10 cellular contexts compared by ENCODE assay signal in the genomic region with DNA sequence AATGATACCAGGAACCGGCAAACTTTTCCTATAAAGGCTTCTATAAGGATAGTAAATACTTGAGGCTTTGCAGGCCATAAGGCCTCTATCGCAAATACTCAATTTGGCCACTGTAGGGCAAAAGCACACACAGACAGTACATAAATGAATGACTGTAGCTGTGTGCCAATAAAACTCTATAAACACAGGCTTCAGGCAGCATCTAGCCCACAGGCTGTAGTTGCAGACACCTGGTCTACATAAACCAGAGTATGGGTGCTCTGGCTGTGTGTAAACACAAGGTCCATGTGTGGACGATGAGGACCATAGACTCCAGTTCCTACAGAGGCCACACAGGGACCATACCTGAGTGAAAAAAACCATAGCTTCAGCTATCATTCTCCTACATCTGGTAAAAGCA. TPM values are rescaled to one million over a fixed set of nuclear protein-coding genes. Genes with fewer than 3 reads are reported as not detected.
DNase-seq lines count a peak whose midpoint lies in the region; ATAC-seq, FAIRE-seq and TF ChIP-seq lines count a peak whose summit lies in the region.
"Had no signal": no experiment of that assay in that cellular context is flagged by ENCODE, and none has a peak within 500 bp of the region (broad histone marks: within the 10 kb centered on the region; RNA-seq: fewer than 3 reads in every experiment).

No MANE protein-coding gene starts in this region.

- peaks cover 55 to 93% of the 10 kb centered on the region in 2 experiments for H3K36me3 ChIP-seq in HepG2 (replicated peaks in 1 of 2; ENCODE audit: control insufficient read depth in 1 of 2, insufficient read depth in 2 of 2, low read length in 2 of 2)
- peaks cover 6% of the 10 kb centered on the region for H3K36me3 ChIP-seq in thoracic aorta

- peak overlapping the region; percentile 10 for H3K27ac Mint-ChIP-seq in activated CD4-positive, alpha-beta memory T cell treated with anti-CD3 and anti-CD28 coated beads, Interleukin-2, amount 10 ng/mL, durations not matched to agents 7 days and 5 days
- no peak overlapping the region for H3K27ac Mint-ChIP-seq in activated CD4-positive, alpha-beta memory T cell treated with anti-CD3 and anti-CD28 coated beads for 36 hours
- peak overlapping the region in 1 of 2 donors; percentile 7 for H3K27ac Mint-ChIP-seq in stimulated activated naive CD8-positive, alpha-beta T cell treated with anti-CD3 and anti-CD28 coated beads, Interleukin-15, amount 100 ng/mL, for 72 hours

- no peak overlapping the region for H2AFZ ChIP-seq in HepG2 (ENCODE audit: low read length)

- no peak overlapping the region for H3K4me3 Mint-ChIP-seq in activated CD4-positive, alpha-beta memory T cell treated with anti-CD3 and anti-CD28 coated beads, Interleukin-2, amount 10 ng/mL, durations not matched to agents 7 days and 5 days
- H3K4me3 Mint-ChIP-seq in activated CD4-positive, alpha-beta memory T cell treated with anti-CD3 and anti-CD28 coated beads for 36 hours: no peak overlapping the region
- no peak overlapping the region for H3K4me3 Mint-ChIP-seq in stimulated activated naive CD8-positive, alpha-beta T cell treated with anti-CD3 and anti-CD28 coated beads, Interleukin-15, amount 100 ng/mL, for 72 hours

- H3K9me3 Mint-ChIP-seq in activated CD4-positive, alpha-beta memory T cell treated with anti-CD3 and anti-CD28 coated beads, Interleukin-2, amount 10 ng/mL, durations not matched to agents 7 days and 5 days: no peaks in the 10 kb centered on the region
- no peaks in the 10 kb centered on the region for H3K9me3 Mint-ChIP-seq in activated CD4-positive, alpha-beta memory T cell treated with anti-CD3 and anti-CD28 coated beads for 36 hours
- H3K9me3 Mint-ChIP-seq in stimulated activated naive CD8-positive, alpha-beta T cell treated with anti-CD3 and anti-CD28 coated beads, Interleukin-15, amount 100 ng/mL, for 72 hours: no peaks in the 10 kb centered on the region

- no peak for TF ChIP-seq RAD21 in HepG2 (CRISPR knock-in tag; IDR thresholded peaks at IDR 0.05)

- in situ Hi-C loops in HepG2 (cut with HindIII; ENCODE audit: extremely low pct_ligation_motif_present, low pct_unique_long_range_greater_than_20kb): no loop called here

- no peak for DNase-seq in activated CD4-positive, alpha-beta memory T cell treated with anti-CD3 and anti-CD28 coated beads, Interleukin-2, amount 10 ng/mL, durations not matched to agents 7 days and 5 days
- DNase-seq in activated CD4-positive, alpha-beta memory T cell treated with anti-CD3 and anti-CD28 coated beads for 36 hours: no peak
- DNase-seq in amniotic epithelial cell (ENCODE audit: low read depth) (peak; percentile 75), HepG2 (ENCODE audit: low spot score) (no peak), thoracic aorta (ENCODE audit: low spot score) (no peak), ecto neural progenitor cell (ENCODE audit: low spot score) (no peak)
- DNase-seq in stimulated activated naive CD8-positive, alpha-beta T cell treated with anti-CD3 and anti-CD28 coated beads, Interleukin-15, amount 100 ng/mL, for 72 hours: no peak
- no peak for DNase-seq in activated CD4-positive, alpha-beta T cell treated with anti-CD3 and anti-CD28 coated beads, Interleukin-2, amount 50 U/mL, for 4 hours
- DNase-seq: NCI-H1694 treated with DMSO at 0.1 percent for 48 hours; stimulated activated CD8-positive, alpha-beta memory T cell treated with anti-CD3 and anti-CD28 coated beads, Interleukin-4, amount 100 ng/mL, for 48 hours had no signal

- H3K4me2 ChIP-seq in HepG2 (ENCODE audit: low read depth, low read length): no peak overlapping the region

- H3K27ac ChIP-seq in HepG2 (ENCODE audit: extremely low read length, insufficient read depth, low read length) (no peak overlapping the region), thoracic aorta (peak overlapping the region; percentile 57 to 69)

- TF ChIP-seq POLR2A in HepG2 (IDR thresholded peaks at IDR 0.05; ENCODE audit: insufficient read depth in 1 of 2, low read depth in 2 of 2, low read length in 2 of 2): 0 out of 4 replicates have a peak, but pooled peaks of 1 of the 2 experiments have one; percentile 22

- H3K27me3 ChIP-seq in HepG2 (ENCODE audit: control insufficient read depth in 1 of 2, insufficient read depth in 2 of 2, low read length in 2 of 2) (no peaks in the 10 kb centered on the region), thoracic aorta (replicated peaks; ENCODE audit: insufficient read depth) (no peaks in the 10 kb centered on the region)

- CTCF ChIA-PET in activated CD4-positive, alpha-beta memory T cell treated with anti-CD3 and anti-CD28 coated beads, Interleukin-2, amount 10 ng/mL, durations not matched to agents 7 days and 5 days (lab: Charles Lee): interaction anchor here (0.8 kb wide), 1 partner anchor 12 kb away, joined by 3 read pairs; no protein-coding TSS in a partner anchor
- CTCF ChIA-PET in activated CD4-positive, alpha-beta memory T cell treated with anti-CD3 and anti-CD28 coated beads for 36 hours (lab: Charles Lee): interaction anchor here (1.2 to 2.2 kb wide), 2 partner anchors 80 to 360 kb away, joined by 3 to 11 read pairs; no protein-coding TSS in a partner anchor
- CTCF ChIA-PET in HepG2 (lab: Yijun Ruan, JAX; ENCODE audit: low intra/inter-chr PET ratio, low total read pairs): interaction anchor here (0.6 to 1.1 kb wide), 3 partner anchors 9 to 80 kb away, joined by 3 to 5 read pairs (median 3); no protein-coding TSS in a partner anchor

- H3K79me2 ChIP-seq in HepG2 (ENCODE audit: insufficient read depth, low read length): peaks cover 85% of the 10 kb centered on the region

- peaks cover 56% of the 10 kb centered on the region for H3K36me3 Mint-ChIP-seq in activated CD4-positive, alpha-beta memory T cell treated with anti-CD3 and anti-CD28 coated beads, Interleukin-2, amount 10 ng/mL, durations not matched to agents 7 days and 5 days (ENCODE audit: low read depth)
- peaks cover 24% of the 10 kb centered on the region for H3K36me3 Mint-ChIP-seq in activated CD4-positive, alpha-beta memory T cell treated with anti-CD3 and anti-CD28 coated beads for 36 hours

- no TSS peak for BruUV-seq in HepG2 (replicated peaks; lab: Mats Ljungman, UMichigan)

- no peak for FAIRE-seq in HepG2 (lab: Jason Lieb, UNC)

- 88% methylated on average over 3 of the region's 3 CpGs for WGBS in HepG2 (ENCODE audit: low lambda C conversion rate)

- H3K4me1 Mint-ChIP-seq in activated CD4-positive, alpha-beta memory T cell treated with anti-CD3 and anti-CD28 coated beads, Interleukin-2, amount 10 ng/mL, durations not matched to agents 7 days and 5 days: peaks cover 29% of the 10 kb centered on the region
- peaks cover 16% of the 10 kb centered on the region for H3K4me1 Mint-ChIP-seq in activated CD4-positive, alpha-beta memory T cell treated with anti-CD3 and anti-CD28 coated beads for 36 hours (ENCODE audit: low read depth)
- H3K4me1 Mint-ChIP-seq in stimulated activated naive CD8-positive, alpha-beta T cell treated with anti-CD3 and anti-CD28 coated beads, Interleukin-15, amount 100 ng/mL, for 72 hours: peaks cover 43% of the 10 kb centered on the region

- no peak overlapping the region for H3K9ac ChIP-seq in HepG2 (ENCODE audit: insufficient read depth, low read depth, low read length)

- TF ChIP-seq EP300 in HepG2 (IDR thresholded peaks at IDR 0.05; ENCODE audit: low read depth in 2 of 2, low read length in 2 of 2) (no peak), HepG2 (CRISPR knock-in tag; IDR thresholded peaks at IDR 0.05; ENCODE audit: borderline replicate concordance) (no peak)

- H3K27me3 Mint-ChIP-seq in activated CD4-positive, alpha-beta memory T cell treated with anti-CD3 and anti-CD28 coated beads, Interleukin-2, amount 10 ng/mL, durations not matched to agents 7 days and 5 days: no peaks in the 10 kb centered on the region
- no peaks in the 10 kb centered on the region for H3K27me3 Mint-ChIP-seq in activated CD4-positive, alpha-beta memory T cell treated with anti-CD3 and anti-CD28 coated beads for 36 hours
- no peaks in the 10 kb centered on the region for H3K27me3 Mint-ChIP-seq in stimulated activated naive CD8-positive, alpha-beta T cell treated with anti-CD3 and anti-CD28 coated beads, Interleukin-15, amount 100 ng/mL, for 72 hours

- POLR2A ChIA-PET in activated CD4-positive, alpha-beta memory T cell treated with anti-CD3 and anti-CD28 coated beads, Interleukin-2, amount 10 ng/mL, durations not matched to agents 7 days and 5 days (lab: Charles Lee): interaction anchor here (1.7 kb wide), 1 partner anchor 30 kb away, joined by 4 read pairs; no protein-coding TSS in a partner anchor
- POLR2A ChIA-PET in activated CD4-positive, alpha-beta memory T cell treated with anti-CD3 and anti-CD28 coated beads for 36 hours (lab: Charles Lee): no interaction called here
- POLR2A ChIA-PET in HepG2 (lab: Yijun Ruan, JAX): interaction anchor here (5.6 kb wide), 1 partner anchor 54 kb away, joined by 47 read pairs; a partner anchor contains a TSS

- intact Hi-C loops in activated CD4-positive, alpha-beta memory T cell treated with anti-CD3 and anti-CD28 coated beads for 36 hours (cut with micrococcal nuclease): no loop called here
- intact Hi-C loops in HepG2 (cut with micrococcal nuclease; ENCODE audit: unreplicated experiment): loop anchor here (2.0 kb wide), 1 partner anchor 17 kb away; no protein-coding TSS in a partner anchor

- peaks cover 63% of the 10 kb centered on the region for H4K20me1 ChIP-seq in HepG2 (ENCODE audit: insufficient read depth, low read length)

- H3K4me1 ChIP-seq in HepG2 (ENCODE audit: insufficient read depth, low read length) (peaks cover 28% of the 10 kb centered on the region), thoracic aorta (ENCODE audit: control insufficient read depth in 1 of 2, low read depth in 2 of 2) (peaks cover 16 to 29% of the 10 kb centered on the region in 2 donors)

- TF ChIP-seq CTCF in HepG2 (CRISPR knock-in tag; IDR thresholded peaks at IDR 0.05) (no peak), thoracic aorta (IDR thresholded peaks at IDR 0.05) (peak; percentile 23)

- ATAC-seq in HepG2: peak; percentile 61
- no peak for ATAC-seq in thoracic aorta (ENCODE audit: insufficient number of reproducible peaks, low FRiP score, low read depth)
- no peak for ATAC-seq in stimulated activated naive CD8-positive, alpha-beta T cell treated with anti-CD3 and anti-CD28 coated beads, Interleukin-15, amount 100 ng/mL, for 72 hours

- H3K9me3 ChIP-seq in HepG2 (ENCODE audit: low read length): no peaks in the 10 kb centered on the region
- H3K9me3 ChIP-seq in thoracic aorta: no peaks in the 10 kb centered on the region

- no peak overlapping the region for H3K4me3 ChIP-seq in HepG2 (replicated peaks in 1 of 3; ENCODE audit: insufficient read depth in 1 of 3, low read depth in 2 of 3, low read length in 3 of 3)
- no peak overlapping the region for H3K4me3 ChIP-seq in thoracic aorta

RNA-seq across cellular contexts. Expression of a gene that starts 52.2 kb away (rescaled TPM):
- total RNA-seq in activated CD4-positive, alpha-beta memory T cell treated with anti-CD3 and anti-CD28 coated beads, Interleukin-2, amount 10 ng/mL, durations not matched to agents 7 days and 5 days: 10 to 100 TPM; 37.8 to 44.2 TPM
- 10 to 100 TPM; 28.1 to 29.6 TPM for total RNA-seq in activated CD4-positive, alpha-beta memory T cell treated with anti-CD3 and anti-CD28 coated beads for 36 hours
- total RNA-seq in HepG2 (2016; rRNA removed; fragmentation: Illumina TruSeq; extraction: Trizol) (53.9 and 71.9 TPM in 2 replicates), thoracic aorta (10 to 100 TPM; 17.9 to 27.2 TPM)
- 45.3 and 50.7 TPM in 2 replicates for total RNA-seq in HepG2 (2016; cell fraction: cytosol; rRNA removed; fragmentation: Illumina TruSeq; extraction: Trizol; ENCODE audit: low read depth)
- total RNA-seq in HepG2 (2016; cell fraction: insoluble cytoplasmic fraction; rRNA removed; fragmentation: Illumina TruSeq; extraction: Trizol): 54.7 and 64.5 TPM in 2 replicates
- 30.6 and 34.0 TPM in 2 replicates for total RNA-seq in HepG2 (2016; cell fraction: membrane; rRNA removed; fragmentation: Illumina TruSeq; extraction: Trizol)
- total RNA-seq in HepG2 (2016; cell fraction: nucleus; rRNA removed; fragmentation: Illumina TruSeq; extraction: Trizol): 90.9 and 106 TPM in 2 replicates
- polyA plus RNA-seq in HepG2 (2011; rRNA removed): 81.4 and 84.7 TPM in 2 replicates
- 41.2 and 45.2 TPM in 2 replicates for polyA plus RNA-seq in HepG2 (2011; cell fraction: cytosol; rRNA removed)
- polyA plus RNA-seq in HepG2 (2011; cell fraction: nucleus; rRNA removed): 139 and 149 TPM in 2 replicates
- polyA plus RNA-seq in HepG2 (2012): 50.4 and 60.2 TPM in 2 replicates
- polyA plus RNA-seq in HepG2 (2016; cell fraction: cytosol; fragmentation: Illumina TruSeq; extraction: Trizol; ENCODE audit: low read depth): 1.9 and 2.5 TPM in 2 replicates
- polyA plus RNA-seq in HepG2 (2016; cell fraction: insoluble cytoplasmic fraction; fragmentation: Illumina TruSeq; extraction: Trizol; ENCODE audit: low read depth): 42.7 and 55.7 TPM in 2 replicates
- 7.9 and 9.1 TPM in 2 replicates for polyA plus RNA-seq in HepG2 (2016; cell fraction: membrane; fragmentation: Illumina TruSeq; extraction: Trizol; ENCODE audit: low read depth)
- polyA plus RNA-seq in HepG2 (2016; cell fraction: nucleus; fragmentation: Illumina TruSeq; extraction: Trizol; ENCODE audit: insufficient read depth, low read depth): 103 and 106 TPM in 2 replicates
- polyA minus RNA-seq in HepG2 (2011; rRNA and poly(A)+ RNA removed; ENCODE audit: low replicate concordance): 14.1 and 79.4 TPM in 2 replicates
- 66.7 and 69.5 TPM in 2 replicates for polyA minus RNA-seq in HepG2 (2011; cell fraction: cytosol; rRNA and poly(A)+ RNA removed)
- 190 and 220 TPM in 2 replicates for polyA minus RNA-seq in HepG2 (2011; cell fraction: nucleus; rRNA and poly(A)+ RNA removed)
